ENCODE assay signal across 8 cellular contexts in the genomic region with DNA sequence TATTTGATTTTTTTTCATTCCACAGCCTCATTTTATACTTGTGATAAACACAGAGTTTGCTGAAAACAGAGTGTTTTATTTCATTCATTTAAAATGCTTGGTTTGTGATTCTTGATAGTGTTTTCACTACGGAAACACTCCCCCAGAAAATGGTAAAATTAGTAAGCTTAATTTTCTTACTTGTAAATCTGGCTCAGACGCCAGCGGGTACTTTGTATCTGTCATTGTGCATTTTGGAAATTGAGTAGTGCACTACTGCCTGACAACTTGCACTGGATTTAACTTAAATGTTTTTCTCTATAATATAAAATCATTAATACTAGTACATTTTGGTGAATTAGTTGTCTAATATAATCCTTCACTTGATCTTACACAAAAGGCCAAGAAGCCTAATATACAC. TPM values are rescaled to one million over a fixed set of nuclear protein-coding genes. Genes with fewer than 3 reads are reported as not detected.
DNase-seq lines count a peak whose midpoint lies in the region; ATAC-seq, FAIRE-seq and TF ChIP-seq lines count a peak whose summit lies in the region.

No MANE protein-coding gene starts in this region.

- H3K27ac ChIP-seq in breast epithelium (peak overlapping the region; percentile 90 to 91), neutrophil (peak overlapping the region; percentile 62)

- no peaks in the 10 kb centered on the region for H3K36me3 ChIP-seq in breast epithelium
- H3K36me3 ChIP-seq in neutrophil = peaks cover 68% of the 10 kb centered on the region

- ATAC-seq in HG03280 (IDR thresholded peaks at IDR 0.05; ENCODE audit: unreplicated experiment) (peak; percentile 26), sciatic nerve (no peak)

- H3K9me3 ChIP-seq in breast epithelium (no peaks in the 10 kb centered on the region), neutrophil (no peaks in the 10 kb centered on the region)

- DNase-seq in breast epithelium (ENCODE audit: low spot score in 2 of 2) = no peak
- no peak for DNase-seq in sciatic nerve (ENCODE audit: low spot score)
- no peak for DNase-seq in NCI-H2171 (lab: John Stamatoyannopoulos, UW)
- no peak for DNase-seq in GM19239 (ENCODE audit: insufficient read length, low spot score)
- DNase-seq in activated CD4-positive, alpha-beta T cell treated with anti-CD3 and anti-CD28 coated beads for 4 hours = no peak

- H3K27me3 ChIP-seq in breast epithelium (no peaks in the 10 kb centered on the region), neutrophil (no peaks in the 10 kb centered on the region)

- intact Hi-C loops in breast epithelium (cut with DNase I; ENCODE audit: low total_unique reads) = no loop called here
- intact Hi-C loops in sciatic nerve (cut with DNase I) = no loop called here

- TF ChIP-seq CTCF in breast epithelium (IDR thresholded peaks at IDR 0.05) (no peak), neutrophil (IDR thresholded peaks at IDR 0.05) (no peak)

- H3K4me1 ChIP-seq in breast epithelium (peaks cover 0 to 5% of the 10 kb centered on the region in 2 donors), neutrophil (ENCODE audit: control insufficient read depth in 1 of 2, insufficient read depth in 1 of 2, low read depth in 1 of 2, low read length in 1 of 2) (peaks cover 20 to 25% of the 10 kb centered on the region in 2 experiments)

- H3K4me3 ChIP-seq in GM08714 (ENCODE audit: low read length) = peak overlapping the region; percentile 74
- peak overlapping the region in 2 of 3 donors; percentile 48 to 62 for H3K4me3 ChIP-seq in breast epithelium
- no peak overlapping the region for H3K4me3 ChIP-seq in neutrophil (ENCODE audit: low read depth in 1 of 2, low read length in 1 of 2)

- TF ChIP-seq POLR2A in breast epithelium (IDR thresholded peaks at IDR 0.05) = no peak

- FAIRE-seq in GM19239 (lab: Jason Lieb, UNC) = no peak

RNA-seq across cellular contexts. Expression of a gene that starts 37.0 kb away (rescaled TPM):
- total RNA-seq in breast epithelium (10 to 100 TPM; 19.0 to 37.3 (median 26.2) TPM), sciatic nerve (25.0 TPM)

Comparison
In these comparisons a context has a peak if more than half of its experiments do, and no peak if none do; other contexts are left out.
1. H3K4me3 ChIP-seq: peak in GM08714 (single experiment) and breast epithelium (2 of 3); none in neutrophil (0 of 2).